In the genomic region with DNA sequence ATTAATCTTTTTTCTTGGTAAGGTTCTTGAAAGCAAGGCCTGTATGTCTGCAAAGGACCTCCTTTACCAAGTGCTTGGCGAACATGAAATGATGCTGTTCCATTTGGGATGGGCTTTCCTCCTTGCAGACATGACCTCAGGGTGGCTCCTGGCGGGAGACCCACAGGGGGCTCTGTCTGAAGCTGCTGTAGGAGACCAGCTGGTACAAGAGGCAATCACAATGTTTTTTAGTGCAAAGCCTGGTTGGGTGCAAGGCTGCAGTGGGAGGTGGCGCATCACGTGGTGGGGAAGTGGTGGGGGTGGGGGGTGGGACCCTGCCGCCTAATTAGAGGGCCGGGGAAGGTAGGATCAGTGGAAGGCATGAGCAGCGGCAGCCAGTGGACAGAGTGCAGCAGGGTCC, we compare ENCODE assay signal across 25 cellular contexts. TPM values are rescaled to one million over a fixed set of nuclear protein-coding genes. Genes with fewer than 3 reads are reported as not detected.
DNase-seq lines count a peak whose midpoint lies in the region; ATAC-seq and TF ChIP-seq lines count a peak whose summit lies in the region.
"Had no signal": no experiment of that assay in that cellular context is flagged by ENCODE, and none has a peak within 500 bp of the region (broad histone marks: within the 10 kb centered on the region; RNA-seq: fewer than 3 reads in every experiment).

No MANE protein-coding gene starts in this region.

- H3K4me1 Mint-ChIP-seq in effector memory CD8-positive, alpha-beta T cell (ENCODE audit: low read depth in 2 of 2), result peaks cover 33 to 36% of the 10 kb centered on the region in 2 donors
- H3K4me1 Mint-ChIP-seq in HFFc6 (ENCODE audit: low read depth), result peaks cover 14% of the 10 kb centered on the region

- DNase-seq in NCI-H146 (lab: John Stamatoyannopoulos, UW), result peak; percentile 46
- no peak for DNase-seq in NCI-H146 treated with DMSO at 0.1 percent for 48 hours (lab: John Stamatoyannopoulos, UW; ENCODE audit: unreplicated experiment)
- DNase-seq in H7, result peak; percentile 29
- no peak for DNase-seq in effector memory CD8-positive, alpha-beta T cell
- DNase-seq in left kidney (ENCODE audit: low read depth, low spot score), result peak; percentile 15
- DNase-seq in HFFc6, result no peak
- DNase-seq in activated naive CD4-positive, alpha-beta T cell treated with Interleukin-2 at 50 U/mL for 16 hours, result no peak
- no peak for DNase-seq in substantia nigra (lab: John Stamatoyannopoulos, UW)
- DNase-seq: 8988T; activated CD4-positive, alpha-beta T cell treated with anti-CD3 and anti-CD28 coated beads, Interleukin-2, amount 50 U/mL, for 4 hours; activated CD8-positive, alpha-beta memory T cell treated with anti-CD3 and anti-CD28 coated beads, Interleukin-2, amount 10 ng/mL, durations not matched to agents 7 days and 5 days; activated T-cell treated with anti-CD3 and anti-CD28 coated beads, Interleukin-2, amount 50 U/mL, for 48 hours; colonic mucosa; effector memory CD4-positive, alpha-beta T cell; GDM1; left cardiac atrium; mammary epithelial cell; NCI-H187 treated with DMSO at 0.1 percent for 48 hours; NCI-H2171; NCI-H774; stimulated activated CD8-positive, alpha-beta memory T cell treated with anti-CD3 and anti-CD28 coated beads, Interleukin-4, amount 100 ng/mL, for 48 hours; stimulated activated naive CD8-positive, alpha-beta T cell treated with anti-CD3 and anti-CD28 coated beads, Interleukin-15, amount 100 ng/mL, for 72 hours; T-helper 17 cell; uterus had no signal

- H3K36me3 ChIP-seq in H7 (replicated peaks; ENCODE audit: control insufficient read depth, insufficient read depth, low read length), result no peaks in the 10 kb centered on the region
- H3K36me3 ChIP-seq: colonic mucosa, uterus had no signal

- no peak overlapping the region for H3K27ac ChIP-seq in substantia nigra (ENCODE audit: low read depth, low read length, poor library complexity, severe bottlenecking)
- H3K27ac ChIP-seq: colonic mucosa, uterus had no signal

- TF ChIP-seq CTCF in HFFc6 (IDR thresholded peaks at IDR 0.05), result no peak

- H3K27me3 ChIP-seq in H7 (ENCODE audit: control insufficient read depth, insufficient read depth, low read length), result no peaks in the 10 kb centered on the region
- H3K27me3 ChIP-seq: colonic mucosa, uterus had no signal

- peaks cover 15% of the 10 kb centered on the region for H3K36me3 Mint-ChIP-seq in effector memory CD8-positive, alpha-beta T cell (ENCODE audit: insufficient read depth)
- H3K36me3 Mint-ChIP-seq in HFFc6 (ENCODE audit: low read depth), result no peaks in the 10 kb centered on the region
- H3K36me3 Mint-ChIP-seq: activated CD8-positive, alpha-beta memory T cell treated with anti-CD3 and anti-CD28 coated beads, Interleukin-2, amount 10 ng/mL, durations not matched to agents 7 days and 5 days had no signal

- peak overlapping the region; percentile 35 to 63 for H3K4me3 Mint-ChIP-seq in effector memory CD8-positive, alpha-beta T cell
- H3K4me3 Mint-ChIP-seq in HFFc6, result no peak overlapping the region
- H3K4me3 Mint-ChIP-seq: activated CD8-positive, alpha-beta memory T cell treated with anti-CD3 and anti-CD28 coated beads, Interleukin-2, amount 10 ng/mL, durations not matched to agents 7 days and 5 days; stimulated activated naive CD8-positive, alpha-beta T cell treated with anti-CD3 and anti-CD28 coated beads, Interleukin-15, amount 100 ng/mL, for 72 hours; T-helper 17 cell had no signal

- H3K9me3 Mint-ChIP-seq in effector memory CD8-positive, alpha-beta T cell, result no peaks in the 10 kb centered on the region
- H3K9me3 Mint-ChIP-seq in HFFc6, result no peaks in the 10 kb centered on the region
- H3K9me3 Mint-ChIP-seq: stimulated activated naive CD8-positive, alpha-beta T cell treated with anti-CD3 and anti-CD28 coated beads, Interleukin-15, amount 100 ng/mL, for 72 hours had no signal

- H3K27me3 Mint-ChIP-seq in effector memory CD8-positive, alpha-beta T cell, result no peaks in the 10 kb centered on the region
- H3K27me3 Mint-ChIP-seq in HFFc6 (ENCODE audit: insufficient read depth), result peaks cover 14% of the 10 kb centered on the region
- H3K27me3 Mint-ChIP-seq: activated CD8-positive, alpha-beta memory T cell treated with anti-CD3 and anti-CD28 coated beads, Interleukin-2, amount 10 ng/mL, durations not matched to agents 7 days and 5 days had no signal

- peak overlapping the region; percentile 17; the same call in 1 of the 2 replicates for H3K4me3 ChIP-seq in H7 (ENCODE audit: insufficient read depth, low read depth, low read length)
- H3K4me3 ChIP-seq: colonic mucosa, uterus had no signal

- peak overlapping the region; percentile 10 to 94 for H3K27ac Mint-ChIP-seq in effector memory CD8-positive, alpha-beta T cell
- H3K27ac Mint-ChIP-seq in HFFc6, result no peak overlapping the region
- H3K27ac Mint-ChIP-seq: T-helper 17 cell had no signal

- no peak for ATAC-seq in effector memory CD8-positive, alpha-beta T cell (replicated peaks)
- ATAC-seq: activated CD4-positive, CD25-positive, alpha-beta regulatory T cell treated with anti-CD3 and anti-CD28 coated beads, Interleukin-2, amount 50 U/mL, for 24 hours; activated CD8-positive, alpha-beta memory T cell treated with anti-CD3 and anti-CD28 coated beads, Interleukin-2, amount 10 ng/mL, durations not matched to agents 7 days and 5 days; left cardiac atrium; stimulated activated naive CD8-positive, alpha-beta T cell treated with anti-CD3 and anti-CD28 coated beads, Interleukin-15, amount 100 ng/mL, for 72 hours; T-helper 17 cell had no signal

RNA-seq across cellular contexts. Expression of a gene that starts 9.2 kb away (rescaled TPM):
- total RNA-seq in H7 (2014; rRNA removed; shearing (Covaris generic)), result 1.3 and 2.6 TPM in 2 replicates
- total RNA-seq in HFFc6 (2021; fragmentation: NEBNext Ultra II Directional; extraction: Animal tissue kit (Norgen Biotek cat#: 25700)), result 1 to 10 TPM; 1.8 to 3.6 (median 2.7) TPM

Comparison
In these comparisons a context has a peak if more than half of its experiments do, and no peak if none do; other contexts are left out.
1. DNase-seq: peak in NCI-H146 (single experiment), H7 (single experiment) and left kidney (single experiment); none in NCI-H146 treated with DMSO at 0.1 percent for 48 hours (single experiment), effector memory CD8-positive, alpha-beta T cell (0 of 3), HFFc6 (single experiment), activated naive CD4-positive, alpha-beta T cell treated with Interleukin-2 at 50 U/mL for 16 hours (single experiment) and substantia nigra (0 of 49).